In genomic region chr5:93569295-93570164, GRCh38 we compare ENCODE assay signal across 16 cellular contexts. TPM values are rescaled to one million over a fixed set of nuclear protein-coding genes. Genes with fewer than 3 reads are reported as not detected.
A peak's percentile ranks its signal among the peaks of the same experiment; 100 is the strongest.
DNase-seq lines count a peak whose midpoint lies in the region; ATAC-seq and TF ChIP-seq lines count a peak whose summit lies in the region.
"Had no signal": no experiment of that assay in that cellular context is flagged by ENCODE, and none has a peak within 500 bp of the region (broad histone marks: within the 10 kb centered on the region; RNA-seq: fewer than 3 reads in every experiment).

No MANE protein-coding gene starts in this region.

- ATAC-seq in Panc1, result no peak

- no peak overlapping the region for H3K4me3 Mint-ChIP-seq in osteocyte (ENCODE audit: unreplicated experiment)
- H3K4me3 Mint-ChIP-seq: activated naive CD4-positive, alpha-beta T cell treated with anti-CD3 and anti-CD28 coated beads for 36 hours had no signal

- H3K9me3 ChIP-seq in ES-I3 (ENCODE audit: control insufficient read depth, insufficient read depth, low read length) (no peaks in the 10 kb centered on the region), Panc1 (ENCODE audit: control insufficient read depth, insufficient read depth, low read depth, low read length) (peaks cover 9% of the 10 kb centered on the region; the same call in 1 of the 2 replicates), iPS-18c (ENCODE audit: control insufficient read depth, insufficient read depth, low read length) (peaks cover 2% of the 10 kb centered on the region)
- H3K9me3 ChIP-seq: esophagus muscularis mucosa had no signal

- POLR2A ChIA-PET in Panc1 (lab: Charles Lee), result interaction anchor here (0.6 kb wide), 1 partner anchor 9 kb away, joined by 3 read pairs; no protein-coding TSS in a partner anchor

- peak overlapping the region; percentile 38 for H3K27ac Mint-ChIP-seq in osteocyte (ENCODE audit: unreplicated experiment)
- H3K27ac Mint-ChIP-seq: activated naive CD4-positive, alpha-beta T cell treated with anti-CD3 and anti-CD28 coated beads for 36 hours had no signal

- peak overlapping the region; percentile 70; the same call in 1 of the 2 replicates for H3K9ac ChIP-seq in ES-I3 (ENCODE audit: low read depth, low read length)

- H3K27me3 ChIP-seq in Panc1 (ENCODE audit: control insufficient read depth, insufficient read depth, low read length), result no peaks in the 10 kb centered on the region

- peaks cover 54% of the 10 kb centered on the region for H3K4me1 Mint-ChIP-seq in osteocyte (ENCODE audit: unreplicated experiment)

- H3K36me3 Mint-ChIP-seq in osteocyte (ENCODE audit: unreplicated experiment), result peaks cover 19% of the 10 kb centered on the region

- H3K27me3 Mint-ChIP-seq in osteocyte (ENCODE audit: unreplicated experiment), result no peaks in the 10 kb centered on the region

- intact Hi-C loops in Panc1 (cut with micrococcal nuclease; ENCODE audit: unreplicated experiment), result no loop called here

- H3K9me3 Mint-ChIP-seq in osteocyte (ENCODE audit: unreplicated experiment), result no peaks in the 10 kb centered on the region
- H3K9me3 Mint-ChIP-seq: activated naive CD4-positive, alpha-beta T cell treated with anti-CD3 and anti-CD28 coated beads for 36 hours had no signal

- H3K27ac ChIP-seq in Panc1 (ENCODE audit: low read length), result peak overlapping the region; percentile 23; the same call in 1 of the 2 replicates

- CTCF ChIA-PET in Panc1 (lab: Charles Lee), result no interaction called here

- BruUV-seq in Panc1 (replicated peaks; lab: Mats Ljungman, UMichigan), result no TSS peak

- no peaks in the 10 kb centered on the region for H3K36me3 ChIP-seq in ES-I3 (ENCODE audit: insufficient read depth, low read length)
- no peaks in the 10 kb centered on the region for H3K36me3 ChIP-seq in Panc1 (ENCODE audit: control insufficient read depth, insufficient read depth, low read length)

- DNase-seq in Panc1 (ENCODE audit: low read depth, low spot score) (no peak), osteocyte (ENCODE audit: extremely low spot score, unreplicated experiment) (no peak), NOMO-1 treated with dmso at 0.1 percent for 144 hours (lab: John Stamatoyannopoulos, UW; ENCODE audit: unreplicated experiment) (no peak), NCI-H128 (lab: John Stamatoyannopoulos, UW; ENCODE audit: unreplicated experiment) (no peak), GM13976 (ENCODE audit: low spot score) (no peak), T-helper 2 cell (no peak)
- DNase-seq: activated naive CD4-positive, alpha-beta T cell treated with anti-CD3 and anti-CD28 coated beads for 36 hours; AML-193; head of caudate nucleus; left cardiac atrium; NCI-H2081 treated with DMSO at 0.1 percent for 48 hours; NCI-H526 had no signal

- H3K4me1 ChIP-seq in ES-I3 (ENCODE audit: insufficient read depth, low read length), result peaks cover 13% of the 10 kb centered on the region
- H3K4me1 ChIP-seq in Panc1 (ENCODE audit: control insufficient read depth, insufficient read depth, low read length), result peaks cover 22% of the 10 kb centered on the region

- TF ChIP-seq CTCF in Panc1 (IDR thresholded peaks at IDR 0.05), result no peak
- no peak for TF ChIP-seq CTCF in osteocyte (IDR thresholded peaks at IDR 0.05)
- no peak for TF ChIP-seq CTCF in GM13976 (IDR thresholded peaks at IDR 0.05; ENCODE audit: borderline replicate concordance, control extremely low read depth, extremely low read depth, insufficient read depth, missing control alignments)

- H3K4me3 ChIP-seq in Panc1 (ENCODE audit: low read depth in 2 of 2, low read length in 2 of 2), result no peak overlapping the region
- peak overlapping the region; percentile 38 for H3K4me3 ChIP-seq in iPS-18c (ENCODE audit: insufficient read depth, low read depth, low read length)

- in situ Hi-C loops in Panc1 (cut with HindIII; ENCODE audit: low pct_unique_long_range_greater_than_20kb, low sequenced_read_pairs) (no loop called here), GM13976 (cut with MboI; ENCODE audit: low sequenced_read_pairs, unreplicated experiment) (no loop called here)

RNA-seq across cellular contexts. Expression of gene NR2F1-AS1, which starts 11.5 kb away (rescaled TPM):
- total RNA-seq in Panc1 (2021; ENCODE audit: unreplicated experiment) (27.0 TPM), osteocyte (40.9 and 42.8 TPM in 2 replicates)
- polyA plus RNA-seq in Panc1 (2012; ENCODE audit: insufficient read length), result 23.9 TPM
- total RNA-seq: activated naive CD4-positive, alpha-beta T cell treated with anti-CD3 and anti-CD28 coated beads for 36 hours; T-helper 1 cell treated with Interleukin-12 subunit alpha and Interleukin-12 subunit beta and Interleukin-4 antibody, amounts not matched to agents 30 ng/mL and 1 ng/mL, for 36 hours had no signal

RNA-seq across cellular contexts. Expression of gene NR2F1, which starts 13.5 kb away (rescaled TPM):
- total RNA-seq in Panc1 (2021; ENCODE audit: unreplicated experiment) (49.5 TPM), osteocyte (189 and 197 TPM in 2 replicates)
- 115 TPM for polyA plus RNA-seq in Panc1 (2012; ENCODE audit: insufficient read length)
- total RNA-seq: activated naive CD4-positive, alpha-beta T cell treated with anti-CD3 and anti-CD28 coated beads for 36 hours; T-helper 1 cell treated with Interleukin-12 subunit alpha and Interleukin-12 subunit beta and Interleukin-4 antibody, amounts not matched to agents 30 ng/mL and 1 ng/mL, for 36 hours had no signal
